9 cellular contexts compared by ENCODE assay signal in the genomic region with DNA sequence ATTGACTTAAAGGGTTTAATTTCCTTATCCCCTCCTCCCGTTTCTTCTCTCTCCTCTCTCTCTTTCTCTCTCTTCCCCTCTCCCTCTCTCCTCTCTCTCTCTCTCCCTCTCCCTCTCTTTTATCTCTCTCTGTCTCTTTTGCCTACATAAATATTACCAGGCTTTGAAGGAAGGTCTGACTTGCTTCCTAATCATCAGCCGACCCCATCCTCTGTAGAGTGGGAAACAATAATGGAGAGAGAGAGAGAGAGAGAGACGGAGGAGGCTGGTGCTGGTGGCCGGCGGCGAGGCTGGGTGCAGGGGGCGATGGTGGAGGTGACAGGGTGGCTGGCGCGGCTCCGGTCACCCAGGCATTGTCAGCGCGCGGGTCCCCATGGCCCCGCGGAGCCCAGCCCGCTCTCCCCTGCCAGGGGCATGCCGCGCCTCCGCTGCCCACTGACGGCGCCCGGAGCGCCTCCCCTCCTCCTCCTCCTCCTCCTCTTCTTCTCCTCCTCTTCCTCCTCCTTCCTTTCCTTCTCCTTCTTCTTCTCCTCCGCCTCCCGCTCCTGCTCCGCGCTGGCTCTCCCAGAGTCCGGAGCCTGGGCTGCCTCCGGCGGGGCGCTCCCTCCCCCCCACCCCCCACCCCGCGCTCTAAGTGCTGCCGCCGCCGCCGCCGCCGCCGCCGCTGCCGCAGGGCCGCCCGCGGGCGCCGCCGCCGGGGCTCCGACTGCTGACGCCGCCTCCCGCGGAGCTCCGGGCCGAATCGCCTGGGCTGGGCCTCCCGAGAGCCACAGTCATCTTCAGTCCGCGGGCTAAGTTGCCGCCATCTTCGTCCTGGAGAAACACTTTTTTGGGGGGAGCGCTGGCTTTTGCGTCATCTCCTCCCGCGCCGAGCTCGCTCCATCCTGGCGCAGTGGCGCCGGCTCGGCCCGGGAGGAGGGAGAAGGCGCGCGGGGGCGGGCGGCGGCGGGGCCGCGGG.
A peak's percentile ranks its signal among the peaks of the same experiment; 100 is the strongest.
DNase-seq lines count a peak whose midpoint lies in the region; ATAC-seq and FAIRE-seq lines count a peak whose summit lies in the region.
"Had no signal": no experiment of that assay in that cellular context is flagged by ENCODE, and none has a peak within 500 bp of the region (broad histone marks: within the 10 kb centered on the region; RNA-seq: fewer than 3 reads in every experiment).

No MANE protein-coding gene starts in this region.

- peaks cover 13% of the 10 kb centered on the region for H3K9me3 Mint-ChIP-seq in activated T-cell treated with anti-CD3 and anti-CD28 coated beads, Interleukin-2, amount 50 U/mL, for 4 hours
- H3K9me3 Mint-ChIP-seq: activated B cell treated with CpG ODN at 0.5 μM for 24 hours had no signal

- H3K27ac Mint-ChIP-seq in T-helper 17 cell: no peak overlapping the region
- H3K27ac Mint-ChIP-seq: activated B cell treated with CpG ODN at 0.5 μM for 24 hours had no signal

- no peaks in the 10 kb centered on the region for H3K36me3 Mint-ChIP-seq in activated T-cell treated with anti-CD3 and anti-CD28 coated beads, Interleukin-2, amount 50 U/mL, for 4 hours (ENCODE audit: insufficient read depth)
- H3K36me3 Mint-ChIP-seq in T-helper 17 cell (ENCODE audit: low read depth): peaks cover 5% of the 10 kb centered on the region

- no peak for FAIRE-seq in frontal cortex (lab: Jason Lieb, UNC)

- no peak for DNase-seq in activated T-cell treated with anti-CD3 and anti-CD28 coated beads, Interleukin-2, amount 50 U/mL, for 4 hours
- DNase-seq in activated T-cell treated with anti-CD3 and anti-CD28 coated beads, Interleukin-2, amount 50 U/mL, for 1 hour: no peak
- DNase-seq in T-helper 17 cell (no peak), frontal cortex (ENCODE audit: low spot score in 2 of 2) (peak; percentile 54 to 59), putamen (ENCODE audit: low spot score) (peak; percentile 17), epidermal melanocyte (ENCODE audit: insufficient read length, low spot score) (no peak)
- DNase-seq in activated CD4-positive, alpha-beta T cell treated with anti-CD3 and anti-CD28 coated beads for 4 hours: no peak
- DNase-seq: activated B cell treated with CpG ODN at 0.5 μM for 24 hours had no signal

- peaks cover 10% of the 10 kb centered on the region for H3K4me1 Mint-ChIP-seq in activated T-cell treated with anti-CD3 and anti-CD28 coated beads, Interleukin-2, amount 50 U/mL, for 4 hours (ENCODE audit: low read depth)
- H3K4me1 Mint-ChIP-seq in T-helper 17 cell: no peaks in the 10 kb centered on the region

- no peak overlapping the region for H3K4me3 Mint-ChIP-seq in activated T-cell treated with anti-CD3 and anti-CD28 coated beads, Interleukin-2, amount 50 U/mL, for 4 hours
- H3K4me3 Mint-ChIP-seq in T-helper 17 cell: peak overlapping the region; percentile 21
- H3K4me3 Mint-ChIP-seq: activated B cell treated with CpG ODN at 0.5 μM for 24 hours had no signal

- ATAC-seq in activated T-cell treated with anti-CD3 and anti-CD28 coated beads, Interleukin-2, amount 50 U/mL, for 4 hours: peak; percentile 10 to 38
- ATAC-seq in T-helper 17 cell (no peak), HG02970 (IDR thresholded peaks at IDR 0.05; ENCODE audit: low FRiP score, unreplicated experiment) (no peak)

- no peaks in the 10 kb centered on the region for H3K9me3 ChIP-seq in T-helper 17 cell (ENCODE audit: control insufficient read depth, low read length, poor library complexity, severe bottlenecking)

- peaks cover 44% of the 10 kb centered on the region for H3K27me3 Mint-ChIP-seq in activated T-cell treated with anti-CD3 and anti-CD28 coated beads, Interleukin-2, amount 50 U/mL, for 4 hours (ENCODE audit: low read depth)
- H3K27me3 Mint-ChIP-seq in T-helper 17 cell: peaks cover 34% of the 10 kb centered on the region

Comparison
In these comparisons a context has a peak if more than half of its experiments do, and no peak if none do; other contexts are left out.
1. ATAC-seq: peak in activated T-cell treated with anti-CD3 and anti-CD28 coated beads, Interleukin-2, amount 50 U/mL, for 4 hours (2 of 2); none in T-helper 17 cell (single experiment) and HG02970 (single experiment).
2. DNase-seq: peak in frontal cortex (2 of 2) and putamen (single experiment); none in activated T-cell treated with anti-CD3 and anti-CD28 coated beads, Interleukin-2, amount 50 U/mL, for 4 hours (single experiment), activated T-cell treated with anti-CD3 and anti-CD28 coated beads, Interleukin-2, amount 50 U/mL, for 1 hour (single experiment), T-helper 17 cell (0 of 3), epidermal melanocyte (single experiment) and activated CD4-positive, alpha-beta T cell treated with anti-CD3 and anti-CD28 coated beads for 4 hours (0 of 2).